In the genomic region with DNA sequence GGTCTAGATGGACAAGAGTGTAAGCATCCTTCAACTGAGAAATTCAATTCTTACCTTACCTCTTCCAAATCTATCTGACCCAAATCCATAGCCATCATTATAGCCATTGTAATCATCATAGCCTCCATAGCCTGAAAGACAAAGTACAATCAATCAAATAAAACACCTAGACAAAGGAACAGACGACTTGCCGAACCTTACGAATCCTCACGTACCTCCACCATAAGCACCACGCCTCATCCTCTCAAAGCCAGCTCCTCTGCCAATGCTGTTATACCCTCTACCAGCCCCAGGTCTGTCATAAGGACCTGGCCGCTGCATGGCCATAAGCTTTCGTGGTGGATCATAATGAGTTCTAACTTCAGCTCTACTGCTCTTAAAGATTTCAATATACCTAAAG, we compare ENCODE assay signal across 12 cellular contexts. TPM values are rescaled to one million over a fixed set of nuclear protein-coding genes. Genes with fewer than 3 reads are reported as not detected.
DNase-seq lines count a peak whose midpoint lies in the region; ATAC-seq, FAIRE-seq and TF ChIP-seq lines count a peak whose summit lies in the region.
"Had no signal": no experiment of that assay in that cellular context is flagged by ENCODE, and none has a peak within 500 bp of the region (broad histone marks: within the 10 kb centered on the region; RNA-seq: fewer than 3 reads in every experiment).

No MANE protein-coding gene starts in this region.

- H3K79me2 ChIP-seq in GM12878 (ENCODE audit: control insufficient read depth, insufficient read depth, low read length): peaks cover 54% of the 10 kb centered on the region

- peak overlapping the region; percentile 5; the same call in 1 of the 2 replicates for H3K4me2 ChIP-seq in GM12878 (ENCODE audit: control insufficient read depth, insufficient read depth)

- no peak for TF ChIP-seq CTCF in HFF-Myc (IDR thresholded peaks at IDR 0.05; ENCODE audit: low read depth, low read length, missing control alignments)
- no peak for TF ChIP-seq CTCF in GM12878 (IDR thresholded peaks at IDR 0.05 in 2 of 3, conservative IDR thresholded peaks at IDR 0.05 in 1 of 3; ENCODE audit: control insufficient read depth in 2 of 3, extremely low read depth in 1 of 3, insufficient read depth in 1 of 3, low read depth in 3 of 3, low read length in 3 of 3)
- no peak for TF ChIP-seq CTCF in neural crest cell (conservative IDR thresholded peaks at IDR 0.05)
- TF ChIP-seq CTCF in testis (IDR thresholded peaks at IDR 0.05): no peak

- no peak overlapping the region for H2AFZ ChIP-seq in GM12878 (ENCODE audit: control insufficient read depth, low read depth, low read length)

- FAIRE-seq in GM12878 (lab: Jason Lieb, UNC): no peak

- peaks cover 82% of the 10 kb centered on the region for H3K4me1 ChIP-seq in CD4-positive, alpha-beta memory T cell (ENCODE audit: insufficient read depth, low read length)
- H3K4me1 ChIP-seq in GM12878 (ENCODE audit: control insufficient read depth, insufficient read depth, low read length) (no peaks in the 10 kb centered on the region), testis (peaks cover 30% of the 10 kb centered on the region)

- no peaks in the 10 kb centered on the region for H3K27me3 ChIP-seq in CD4-positive, alpha-beta memory T cell (ENCODE audit: insufficient read depth, low read length)
- H3K27me3 ChIP-seq in GM12878 (replicated peaks in 1 of 2; ENCODE audit: control insufficient read depth in 2 of 2, insufficient read depth in 2 of 2, low read length in 1 of 2) (no peaks in the 10 kb centered on the region), testis (no peaks in the 10 kb centered on the region)
- H3K27me3 ChIP-seq: cardiac muscle cell had no signal

- POLR2A ChIA-PET in CD4-positive, alpha-beta memory T cell (lab: Charles Lee; ENCODE audit: partially characterized antibody): interaction anchor here (10.5 kb wide), 1 partner anchor 10 kb away, joined by 313 read pairs; no protein-coding TSS in a partner anchor
- POLR2A ChIA-PET in GM12878 (lab: Charles Lee): interaction anchor here (0.6 to 1.0 kb wide), 2 partner anchors 9 to 827 kb away, joined by 3 to 4 read pairs; no protein-coding TSS in a partner anchor

- H3K4me1 Mint-ChIP-seq in CD4-positive, alpha-beta memory T cell: peaks cover 53 to 92% (median 68%) of the 10 kb centered on the region in 4 donors
- peaks cover 67% of the 10 kb centered on the region for H3K4me1 Mint-ChIP-seq in neural crest cell

- H3K4me3 ChIP-seq in CD4-positive, alpha-beta memory T cell (ENCODE audit: low read length in 2 of 2): no peak overlapping the region
- H3K4me3 ChIP-seq in HFF-Myc (replicated peaks; ENCODE audit: low read depth, low read length) (peak overlapping the region; percentile 95), GM12878 (0 out of 2 replicates have a peak overlapping the region, but pooled peaks have one; percentile 2), testis (no peak overlapping the region)
- H3K4me3 ChIP-seq: cardiac muscle cell had no signal

- TF ChIP-seq POLR2A in GM12878 (IDR thresholded peaks at IDR 0.05; ENCODE audit: low read depth, low read length) (no peak), testis (IDR thresholded peaks at IDR 0.05) (no peak)

- peaks cover 0 to 17% (median 0%) of the 10 kb centered on the region in 8 donors for H3K9me3 Mint-ChIP-seq in CD4-positive, alpha-beta memory T cell
- no peaks in the 10 kb centered on the region for H3K9me3 Mint-ChIP-seq in neural crest cell

- H3K9ac ChIP-seq in GM12878 (ENCODE audit: control insufficient read depth, insufficient read depth, low read length): no peak overlapping the region

- no peak for TF ChIP-seq EP300 in GM12878 (IDR thresholded peaks at IDR 0.05; ENCODE audit: borderline replicate concordance in 1 of 2, control insufficient read depth in 1 of 2, low read depth in 2 of 2, low read length in 2 of 2)

- no peak for DNase-seq in CD4-positive, alpha-beta memory T cell
- DNase-seq in HFF-Myc (ENCODE audit: extremely low read depth, low read depth) (no peak), GM12878 (ENCODE audit: low read depth, low spot score) (no peak), neural crest cell (ENCODE audit: low read depth, low spot score) (no peak), testis (no peak), HuH-7.5 (ENCODE audit: low spot score) (no peak), DMS53 (lab: John Stamatoyannopoulos, UW) (no peak)
- DNase-seq: DMS 273 treated with DMSO at 0.1 percent for 48 hours; erythroblast; OCI-M1; stimulated activated CD4-positive, alpha-beta T cell treated with anti-CD3 and anti-CD28 coated beads, Interleukin-4, amount 100 ng/mL, for 24 hours had no signal

- peaks cover 94% of the 10 kb centered on the region for H3K36me3 ChIP-seq in CD4-positive, alpha-beta memory T cell (ENCODE audit: insufficient read depth, low read length)
- H3K36me3 ChIP-seq in GM12878 (ENCODE audit: control insufficient read depth in 2 of 2, insufficient read depth in 2 of 2, low read length in 1 of 2) (peaks cover 23 to 42% of the 10 kb centered on the region in 2 experiments), testis (ENCODE audit: low read depth, missing control alignments) (no peaks in the 10 kb centered on the region)

- intact Hi-C loops in CD4-positive, alpha-beta memory T cell (cut with micrococcal nuclease): no loop called here
- intact Hi-C loops in GM12878 (cut with micrococcal nuclease; ENCODE audit: unreplicated experiment): no loop called here
- intact Hi-C loops in testis (cut with DNase I; ENCODE audit: low total_unique reads): no loop called here

- BruUV-seq in GM12878 (replicated peaks; lab: Mats Ljungman, UMichigan): TSS peak; percentile 6

- ATAC-seq in GM12878: no peak

- no peaks in the 10 kb centered on the region for H3K9me3 ChIP-seq in CD4-positive, alpha-beta memory T cell (ENCODE audit: control insufficient read depth in 1 of 2, low read length in 2 of 2)
- no peaks in the 10 kb centered on the region for H3K9me3 ChIP-seq in GM12878 (replicated peaks; ENCODE audit: control insufficient read depth, insufficient read depth, low read length)
- H3K9me3 ChIP-seq in testis: no peaks in the 10 kb centered on the region

- in situ Hi-C loops in GM12878 (cut with MboI): no loop called here

- peaks cover 17% of the 10 kb centered on the region for H4K20me1 ChIP-seq in GM12878 (ENCODE audit: control insufficient read depth, insufficient read depth)

- CTCF ChIA-PET in CD4-positive, alpha-beta memory T cell (lab: Charles Lee; ENCODE audit: partially characterized antibody): no interaction called here
- CTCF ChIA-PET in GM12878 (lab: Yijun Ruan, JAX): no interaction called here

- H3K27me3 Mint-ChIP-seq in CD4-positive, alpha-beta memory T cell: peaks cover 0 to under 1% of the 10 kb centered on the region in 2 donors
- peaks cover 51% of the 10 kb centered on the region for H3K27me3 Mint-ChIP-seq in neural crest cell (ENCODE audit: low read depth)

- 87% methylated on average over 7 of the region's 7 CpGs for WGBS in GM12878 (ENCODE audit: insufficient coverage, insufficient replicate concordance, low lambda C conversion rate, missing lambda C conversion rate)
- WGBS in testis, 2 donors: 77 to 82% methylated on average over 7 of the region's 7 CpGs

- H3K27ac Mint-ChIP-seq in CD4-positive, alpha-beta memory T cell: peak overlapping the region; percentile 1 to 100 (median 65)
- H3K27ac Mint-ChIP-seq in neural crest cell (ENCODE audit: unreplicated experiment): peak overlapping the region; percentile 2

- SMC1A ChIA-PET in GM12878 (lab: Charles Lee; ENCODE audit: uncharacterized antibody, unreplicated experiment): no interaction called here

- RAD21 ChIA-PET in GM12878 (lab: Charles Lee; ENCODE audit: unreplicated experiment): no interaction called here

- H3K4me3 Mint-ChIP-seq in CD4-positive, alpha-beta memory T cell: peak overlapping the region in 5 of 8 donors; percentile 7 to 61 (median 31)
- peak overlapping the region; percentile 100 for H3K4me3 Mint-ChIP-seq in neural crest cell

- peaks cover 84 to 93% of the 10 kb centered on the region in 2 donors for H3K36me3 Mint-ChIP-seq in CD4-positive, alpha-beta memory T cell
- peaks cover 68% of the 10 kb centered on the region for H3K36me3 Mint-ChIP-seq in neural crest cell (ENCODE audit: low read depth)

- TF ChIP-seq RAD21 in GM12878 (IDR thresholded peaks at IDR 0.05; ENCODE audit: insufficient read depth, low read depth, low read length): no peak

- peak overlapping the region; percentile 0 for H3K27ac ChIP-seq in CD4-positive, alpha-beta memory T cell (ENCODE audit: low read depth, low read length)
- H3K27ac ChIP-seq in GM12878 (ENCODE audit: control insufficient read depth, insufficient read depth): no peak overlapping the region
- no peak overlapping the region for H3K27ac ChIP-seq in testis

TF ChIP-seq in GM12878, 131 proteins besides CTCF, POLR2A, EP300 and RAD21 (continues in another document):
- TF ChIP-seq POLR2AphosphoS5 (IDR thresholded peaks at IDR 0.05; ENCODE audit: low read length) (peak; percentile 70), ZBED1 (IDR thresholded peaks at IDR 0.05; ENCODE audit: borderline replicate concordance) (0 out of 2 replicates have a peak, but pooled peaks have one; percentile 13)

RNA-seq across cellular contexts. Expression of a gene that starts 5.5 kb away (rescaled TPM):
- total RNA-seq in CD4-positive, alpha-beta memory T cell: 1,000 to 10,000 TPM; 1,611 to 1,625 TPM
- 100 to 1,000 TPM in 1 of 2 donors, 10 to 100 TPM in 1; 46.5 to 116 TPM for polyA plus RNA-seq in CD4-positive, alpha-beta memory T cell
- total RNA-seq in GM12878 (2013; cell fraction: nucleolus; rRNA removed): 1,885 and 1,957 TPM in 2 replicates
- total RNA-seq in GM12878 (2014; rRNA removed) (692 and 694 TPM in 2 replicates), GM12878 (2014; rRNA removed; fragmentation: Illumina TruSeq; extraction: Trizol) (683 and 716 TPM in 2 replicates), GM12878 (2021) (603 and 690 TPM in 2 replicates), neural crest cell (1,155 and 1,166 TPM in 2 replicates), testis (100 to 1,000 TPM; 626 to 636 TPM)
- 400 TPM for polyA plus RNA-seq in GM12878 (2011; ENCODE audit: low read depth)
- polyA plus RNA-seq in GM12878 (2011; rRNA removed) (695 and 934 TPM in 2 replicates), GM12878 (2014; fragmentation: Illumina TruSeq; extraction: Trizol) (691 and 785 TPM in 2 replicates), GM12878 (2014; fragmentation: Nextera tagmentation; extraction: Ambion mirVana) (100 to 1,000 TPM; 184 to 189 TPM), GM12878 (2014; rRNA removed) (780 and 888 TPM in 2 replicates), GM12878 (2016; fragmentation: Nextera tagmentation; extraction: Ambion mirVana) (100 to 1,000 TPM; 542 to 567 TPM), testis (ENCODE audit: insufficient read depth, low read depth, low replicate concordance) (395 TPM)
- 201 and 239 TPM in 2 replicates for polyA plus RNA-seq in GM12878 (2011; cell fraction: cytosol; rRNA removed)
- 1,317 and 2,141 TPM in 2 replicates for polyA plus RNA-seq in GM12878 (2011; cell fraction: nucleus; rRNA removed)
- polyA plus RNA-seq in GM12878 (2012): 453 and 702 TPM in 2 replicates
- 330 and 478 TPM in 2 replicates for polyA minus RNA-seq in GM12878 (2011; rRNA and poly(A)+ RNA removed)
- polyA minus RNA-seq in GM12878 (2011; cell fraction: cytosol; rRNA and poly(A)+ RNA removed): 349 and 463 TPM in 2 replicates
- 907 and 1,891 TPM in 2 replicates for polyA minus RNA-seq in GM12878 (2011; cell fraction: nucleus; rRNA and poly(A)+ RNA removed)

Comparison
In these comparisons a context has a peak if more than half of its experiments do, and no peak if none do; other contexts are left out.
1. H3K4me3 ChIP-seq: peak in HFF-Myc (single experiment) and GM12878 (single experiment); none in CD4-positive, alpha-beta memory T cell (0 of 2) and testis (0 of 2).